In the genomic region with DNA sequence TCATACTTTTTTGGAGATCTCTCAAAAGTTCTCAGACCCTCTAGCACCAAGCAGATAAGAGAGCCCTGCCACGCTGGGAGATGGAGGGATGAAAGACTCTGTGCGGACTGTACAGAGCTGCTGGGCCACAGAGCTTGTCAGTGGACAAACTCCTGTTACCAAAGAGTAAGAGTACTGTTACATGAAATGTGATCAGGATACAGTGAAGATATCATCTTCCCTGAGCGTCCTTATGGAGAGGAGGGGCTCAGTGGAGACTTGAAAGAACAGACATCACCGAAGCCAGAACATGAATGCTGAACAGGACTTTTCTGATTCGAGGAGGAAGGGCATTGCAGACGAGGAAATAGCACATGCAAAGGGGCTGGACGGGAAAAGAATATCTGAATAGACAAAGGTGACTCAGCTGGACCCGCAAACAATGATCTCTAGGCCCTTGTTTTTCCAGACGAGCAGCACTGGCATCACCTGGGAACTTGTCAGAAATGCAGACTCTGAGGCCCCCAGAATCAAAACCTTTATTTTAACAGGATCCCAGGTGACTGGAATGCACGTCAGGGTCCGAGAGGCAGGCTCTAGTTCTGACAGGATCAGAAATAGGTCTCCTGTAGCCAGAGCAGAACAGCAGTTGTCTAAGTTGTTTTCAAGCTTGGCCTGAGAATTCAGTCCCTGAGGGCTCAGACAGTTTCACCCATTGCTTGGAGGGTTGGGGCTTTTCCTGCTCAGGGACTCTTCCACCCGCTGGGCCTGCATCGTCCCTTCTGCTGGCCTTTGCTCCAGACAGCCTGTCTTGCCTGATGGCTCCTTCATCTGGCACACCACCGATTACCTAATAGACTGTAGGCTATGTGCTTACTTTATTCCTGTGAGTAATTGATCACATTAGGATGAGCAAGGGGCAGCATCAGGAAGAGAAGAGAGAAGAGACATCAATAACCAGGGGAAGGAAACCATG, we compare ENCODE assay signal across 1 cellular context.
TF ChIP-seq lines count a peak whose summit lies in the region.

No MANE protein-coding gene starts in this region.

TF ChIP-seq in H1, 55 proteins besides CTCF, POLR2A, EP300 and RAD21:
- TF ChIP-seq ZNF274 (IDR thresholded peaks at IDR 0.05; ENCODE audit: borderline replicate concordance, extremely low read depth, low read length): no peak
- TF ChIP-seq RBBP5 (IDR thresholded peaks at IDR 0.05; ENCODE audit: borderline replicate concordance, low read depth, low read length): no peak
- TF ChIP-seq POU5F1 (IDR thresholded peaks at IDR 0.05; ENCODE audit: low read depth, low read length): no peak
- TF ChIP-seq BRCA1 (IDR thresholded peaks at IDR 0.05; ENCODE audit: low read depth, low read length): no peak
- TF ChIP-seq, protein P1, sequence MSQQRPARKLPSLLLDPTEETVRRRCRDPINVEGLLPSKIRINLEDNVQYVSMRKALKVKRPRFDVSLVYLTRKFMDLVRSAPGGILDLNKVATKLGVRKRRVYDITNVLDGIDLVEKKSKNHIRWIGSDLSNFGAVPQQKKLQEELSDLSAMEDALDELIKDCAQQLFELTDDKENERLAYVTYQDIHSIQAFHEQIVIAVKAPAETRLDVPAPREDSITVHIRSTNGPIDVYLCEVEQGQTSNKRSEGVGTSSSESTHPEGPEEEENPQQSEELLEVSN (IDR thresholded peaks at IDR 0.05): no peak
- no peak for TF ChIP-seq CHD1 (IDR thresholded peaks at IDR 0.05; ENCODE audit: low read depth, low read length)
- TF ChIP-seq TEAD4 (IDR thresholded peaks at IDR 0.05; ENCODE audit: low read depth, low read length): no peak
